21 cellular contexts compared by ENCODE assay signal in genomic region chr3:70150599-70150998, GRCh38.
"Had no signal": no experiment of that assay in that cellular context is flagged by ENCODE, and none has a peak within 500 bp of the region (broad histone marks: within the 10 kb centered on the region; RNA-seq: fewer than 3 reads in every experiment).

No MANE protein-coding gene starts in this region.

- H3K4me3 Mint-ChIP-seq: dendritic cell treated with granulocyte-macrophage colony-stimulating factor and Interleukin-4, amounts not matched to agents 40 ng/mL and 50 ng/mL, for 4 days; effector memory CD8-positive, alpha-beta T cell; immature natural killer cell; mesothelial cell of epicardium; naive B cell; naive thymus-derived CD8-positive, alpha-beta T cell had no signal

- H3K4me1 Mint-ChIP-seq: immature natural killer cell; mesothelial cell of epicardium; naive B cell; naive thymus-derived CD8-positive, alpha-beta T cell had no signal

- H3K36me3 ChIP-seq: colonic mucosa, esophagus muscularis mucosa, gastroesophageal sphincter, heart left ventricle, left lung, lower lobe of right lung had no signal

- H3K27me3 ChIP-seq: colonic mucosa, esophagus muscularis mucosa, foreskin keratinocyte, gastroesophageal sphincter, heart left ventricle, hepatocyte, left lung had no signal

- H3K27me3 Mint-ChIP-seq: dendritic cell treated with granulocyte-macrophage colony-stimulating factor and Interleukin-4, amounts not matched to agents 40 ng/mL and 50 ng/mL, for 4 days; effector memory CD8-positive, alpha-beta T cell had no signal

- H3K27ac ChIP-seq: colonic mucosa, foreskin keratinocyte, heart left ventricle, hepatocyte, left lung, lower lobe of right lung had no signal

- H3K9me3 ChIP-seq: colonic mucosa, esophagus muscularis mucosa, gastroesophageal sphincter, heart left ventricle, left lung, lower lobe of right lung, mucosa of descending colon had no signal

- H3K36me3 Mint-ChIP-seq: immature natural killer cell; mesothelial cell of epicardium; naive B cell; naive thymus-derived CD8-positive, alpha-beta T cell had no signal

- H3K27ac Mint-ChIP-seq: dendritic cell treated with granulocyte-macrophage colony-stimulating factor and Interleukin-4, amounts not matched to agents 40 ng/mL and 50 ng/mL, for 4 days; effector memory CD8-positive, alpha-beta T cell; immature natural killer cell; mesothelial cell of epicardium; naive B cell; naive thymus-derived CD8-positive, alpha-beta T cell had no signal

- H3K9me3 Mint-ChIP-seq: dendritic cell treated with granulocyte-macrophage colony-stimulating factor and Interleukin-4, amounts not matched to agents 40 ng/mL and 50 ng/mL, for 4 days had no signal

- H3K4me1 ChIP-seq: colonic mucosa, foreskin keratinocyte, heart left ventricle, left lung, lower lobe of right lung had no signal

- H3K4me2 ChIP-seq: hepatocyte had no signal

- H3K79me2 ChIP-seq: hepatocyte had no signal

- H3K4me3 ChIP-seq: colonic mucosa, esophagus muscularis mucosa, gastroesophageal sphincter, heart left ventricle, hepatocyte, left lung, lower lobe of right lung, mucosa of descending colon had no signal

- DNase-seq: colonic mucosa; cortex of kidney; effector CD8-positive, alpha-beta T cell; effector memory CD8-positive, alpha-beta T cell; foreskin keratinocyte; heart left ventricle; hypothalamus; immature natural killer cell; left cardiac atrium; left lung; left ventricle myocardium superior; lower lobe of right lung; mesenchymal stem cell; mucosa of descending colon; naive B cell; naive thymus-derived CD8-positive, alpha-beta T cell had no signal

- H2AFZ ChIP-seq: hepatocyte had no signal
